Comparison of ENCODE assay signal across 1 cellular context in genomic region chr11:72813740-72814138, GRCh38.
TF ChIP-seq lines count a peak whose summit lies in the region.

No MANE protein-coding gene starts in this region.

TF ChIP-seq in HepG2, 621 proteins besides CTCF, POLR2A, EP300 and RAD21 (continued from another document and continues in another):
- TF ChIP-seq, protein P1, sequence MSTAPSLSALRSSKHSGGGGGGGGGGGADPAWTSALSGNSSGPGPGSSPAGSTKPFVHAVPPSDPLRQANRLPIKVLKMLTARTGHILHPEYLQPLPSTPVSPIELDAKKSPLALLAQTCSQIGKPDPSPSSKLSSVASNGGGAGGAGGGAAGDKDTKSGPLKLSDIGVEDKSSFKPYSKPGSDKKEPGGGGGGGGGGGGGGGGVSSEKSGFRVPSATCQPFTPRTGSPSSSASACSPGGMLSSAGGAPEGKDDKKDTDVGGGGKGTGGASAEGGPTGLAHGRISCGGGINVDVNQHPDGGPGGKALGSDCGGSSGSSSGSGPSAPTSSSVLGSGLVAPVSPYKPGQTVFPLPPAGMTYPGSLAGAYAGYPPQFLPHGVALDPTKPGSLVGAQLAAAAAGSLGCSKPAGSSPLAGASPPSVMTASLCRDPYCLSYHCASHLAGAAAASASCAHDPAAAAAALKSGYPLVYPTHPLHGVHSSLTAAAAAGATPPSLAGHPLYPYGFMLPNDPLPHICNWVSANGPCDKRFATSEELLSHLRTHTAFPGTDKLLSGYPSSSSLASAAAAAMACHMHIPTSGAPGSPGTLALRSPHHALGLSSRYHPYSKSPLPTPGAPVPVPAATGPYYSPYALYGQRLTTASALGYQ (CRISPR knock-in tag; IDR thresholded peaks at IDR 0.05) = no peak
- TF ChIP-seq HIVEP1 (CRISPR knock-in tag; IDR thresholded peaks at IDR 0.05) (no peak), NR2F1 (CRISPR knock-in tag; IDR thresholded peaks at IDR 0.05) (no peak), SP140L (CRISPR knock-in tag; IDR thresholded peaks at IDR 0.05; ENCODE audit: borderline replicate concordance) (no peak), ZMAT3 (CRISPR knock-in tag; conservative IDR thresholded peaks at IDR 0.05) (no peak), NFRKB (IDR thresholded peaks at IDR 0.05) (no peak), ZNF318 (CRISPR knock-in tag; IDR thresholded peaks at IDR 0.05) (no peak; the same call in 1 of the 2 replicates), ZFP82 (CRISPR knock-in tag; IDR thresholded peaks at IDR 0.05; ENCODE audit: borderline replicate concordance) (no peak; the same call in 1 of the 2 replicates), HNF4G (IDR thresholded peaks at IDR 0.05; ENCODE audit: borderline replicate concordance, low read depth, low read length) (no peak), HNF4G (CRISPR knock-in tag; IDR thresholded peaks at IDR 0.05; ENCODE audit: borderline replicate concordance, low read depth) (no peak), ZNF160 (CRISPR knock-in tag; IDR thresholded peaks at IDR 0.05) (no peak), KAT8 (CRISPR knock-in tag; IDR thresholded peaks at IDR 0.05) (no peak), CBX5 (CRISPR knock-in tag; IDR thresholded peaks at IDR 0.05; ENCODE audit: borderline replicate concordance) (no peak), SRSF9 (IDR thresholded peaks at IDR 0.05; ENCODE audit: borderline replicate concordance, insufficient read depth, low read depth, low read length, poor library complexity, severe bottlenecking) (no peak), BRD4 (CRISPR knock-in tag; IDR thresholded peaks at IDR 0.05) (no peak; the same call in 1 of the 2 replicates), ZBTB21 (CRISPR knock-in tag; IDR thresholded peaks at IDR 0.05) (peak; percentile 24; the same call in 1 of the 2 replicates), TAF1 (CRISPR knock-in tag; IDR thresholded peaks at IDR 0.05) (peak; percentile 72), CREM (IDR thresholded peaks at IDR 0.05) (no peak), CREM (CRISPR knock-in tag; IDR thresholded peaks at IDR 0.05) (no peak), GABPA (IDR thresholded peaks at IDR 0.05; ENCODE audit: low read depth, low read length) (no peak), GABPA (CRISPR knock-in tag; IDR thresholded peaks at IDR 0.05; ENCODE audit: low read depth) (no peak), EZH2 (conservative IDR thresholded peaks at IDR 0.05; ENCODE audit: low read depth, low read length) (no peak), ZNF20 (CRISPR knock-in tag; IDR thresholded peaks at IDR 0.05) (no peak), FIP1L1 (IDR thresholded peaks at IDR 0.05; ENCODE audit: borderline replicate concordance, insufficient read depth, low read depth, low read length) (no peak), ZNF30 (CRISPR knock-in tag; IDR thresholded peaks at IDR 0.05) (peak; percentile 74; the same call in 1 of the 2 replicates), ZNF564 (CRISPR knock-in tag; IDR thresholded peaks at IDR 0.05) (peak; percentile 22; the same call in 1 of the 2 replicates), RARA (CRISPR knock-in tag; IDR thresholded peaks at IDR 0.05) (no peak; the same call in 1 of the 2 replicates), IRF2 (CRISPR knock-in tag; IDR thresholded peaks at IDR 0.05) (no peak; the same call in 1 of the 2 replicates), DMAP1 (CRISPR knock-in tag; IDR thresholded peaks at IDR 0.05) (peak; percentile 72; the same call in 1 of the 2 replicates), ZNF772 (CRISPR knock-in tag; IDR thresholded peaks at IDR 0.05) (no peak; the same call in 1 of the 2 replicates), ZNF354B (CRISPR knock-in tag; IDR thresholded peaks at IDR 0.05) (peak; percentile 76; the same call in 1 of the 2 replicates), ONECUT2 (CRISPR knock-in tag; IDR thresholded peaks at IDR 0.05) (0 out of 2 replicates have a peak, but pooled peaks have one; percentile 19), ZNF710 (CRISPR knock-in tag; IDR thresholded peaks at IDR 0.05; ENCODE audit: borderline replicate concordance) (no peak), PATZ1 (CRISPR knock-in tag; IDR thresholded peaks at IDR 0.05) (no peak), MXD1 (CRISPR knock-in tag; IDR thresholded peaks at IDR 0.05) (peak; percentile 56; the same call in 1 of the 2 replicates), ZNF574 (CRISPR knock-in tag; IDR thresholded peaks at IDR 0.05) (no peak; the same call in 1 of the 2 replicates), ZNF616 (CRISPR knock-in tag; IDR thresholded peaks at IDR 0.05; ENCODE audit: low read depth) (peak; percentile 56; the same call in 1 of the 2 replicates), ISX (CRISPR knock-in tag; conservative IDR thresholded peaks at IDR 0.05) (0 out of 2 replicates have a peak, but pooled peaks have one; percentile 50), ZNF253 (CRISPR knock-in tag; IDR thresholded peaks at IDR 0.05; ENCODE audit: borderline replicate concordance) (no peak), ZFP1 (CRISPR knock-in tag; IDR thresholded peaks at IDR 0.05) (no peak), SPEN (CRISPR knock-in tag; IDR thresholded peaks at IDR 0.05; ENCODE audit: low read depth) (no peak)
- TF ChIP-seq, protein P2, sequence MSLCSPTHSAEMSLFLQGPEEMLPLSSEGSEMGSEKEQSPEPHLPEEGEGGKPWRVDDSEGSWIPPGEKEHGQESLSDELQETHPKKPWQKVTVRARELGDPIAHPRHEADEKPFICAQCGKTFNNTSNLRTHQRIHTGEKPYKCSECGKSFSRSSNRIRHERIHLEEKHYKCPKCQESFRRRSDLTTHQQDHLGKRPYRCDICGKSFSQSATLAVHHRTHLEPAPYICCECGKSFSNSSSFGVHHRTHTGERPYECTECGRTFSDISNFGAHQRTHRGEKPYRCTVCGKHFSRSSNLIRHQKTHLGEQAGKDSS (CRISPR knock-in tag; IDR thresholded peaks at IDR 0.05; ENCODE audit: borderline replicate concordance, low read depth) = no peak; the same call in 1 of the 2 replicates
- TF ChIP-seq, protein P3, sequence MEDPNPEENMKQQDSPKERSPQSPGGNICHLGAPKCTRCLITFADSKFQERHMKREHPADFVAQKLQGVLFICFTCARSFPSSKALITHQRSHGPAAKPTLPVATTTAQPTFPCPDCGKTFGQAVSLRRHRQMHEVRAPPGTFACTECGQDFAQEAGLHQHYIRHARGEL (CRISPR knock-in tag; IDR thresholded peaks at IDR 0.05) = no peak; the same call in 1 of the 2 replicates
- TF ChIP-seq, protein P4, sequence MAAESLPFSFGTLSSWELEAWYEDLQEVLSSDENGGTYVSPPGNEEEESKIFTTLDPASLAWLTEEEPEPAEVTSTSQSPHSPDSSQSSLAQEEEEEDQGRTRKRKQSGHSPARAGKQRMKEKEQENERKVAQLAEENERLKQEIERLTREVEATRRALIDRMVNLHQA (CRISPR knock-in tag; IDR thresholded peaks at IDR 0.05) = no peak
